Comparison of ENCODE assay signal across 3 cellular contexts in the genomic region with DNA sequence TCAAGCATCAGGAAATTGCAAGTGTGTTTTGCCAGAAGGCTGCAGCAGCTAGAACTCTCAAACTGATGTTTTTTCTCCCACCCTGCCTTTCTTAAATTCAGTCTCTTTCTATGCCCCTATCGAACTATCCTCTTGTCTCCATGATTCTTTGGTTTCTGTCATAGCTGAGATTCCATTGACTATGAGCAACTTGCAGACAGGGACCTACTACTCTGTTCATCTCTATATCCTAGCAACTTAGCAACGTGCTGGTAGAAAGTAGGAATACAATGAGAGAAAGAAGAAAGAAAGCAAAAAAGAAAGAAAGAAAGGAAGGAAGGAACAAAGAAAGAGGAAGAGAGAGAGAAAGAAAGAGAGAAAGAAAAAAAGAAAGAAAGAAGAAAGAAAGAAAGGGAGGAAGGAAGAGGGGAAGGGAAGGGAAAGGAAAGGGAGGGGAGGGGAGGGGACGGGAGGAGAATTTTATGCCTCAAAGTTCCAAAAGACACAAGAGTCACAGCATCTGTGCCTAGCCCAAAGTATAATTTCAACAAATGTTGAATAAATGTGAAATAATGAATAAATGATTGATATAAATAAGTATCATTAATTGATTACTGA.
TF ChIP-seq lines count a peak whose summit lies in the region.

No MANE protein-coding gene starts in this region.

TF ChIP-seq in HepG2, 621 proteins besides CTCF, POLR2A, EP300 and RAD21:
- peak; percentile 88 for TF ChIP-seq HNRNPK (IDR thresholded peaks at IDR 0.05; ENCODE audit: low read depth, low read length, poor library complexity, severe bottlenecking)
- TF ChIP-seq, protein P1, sequence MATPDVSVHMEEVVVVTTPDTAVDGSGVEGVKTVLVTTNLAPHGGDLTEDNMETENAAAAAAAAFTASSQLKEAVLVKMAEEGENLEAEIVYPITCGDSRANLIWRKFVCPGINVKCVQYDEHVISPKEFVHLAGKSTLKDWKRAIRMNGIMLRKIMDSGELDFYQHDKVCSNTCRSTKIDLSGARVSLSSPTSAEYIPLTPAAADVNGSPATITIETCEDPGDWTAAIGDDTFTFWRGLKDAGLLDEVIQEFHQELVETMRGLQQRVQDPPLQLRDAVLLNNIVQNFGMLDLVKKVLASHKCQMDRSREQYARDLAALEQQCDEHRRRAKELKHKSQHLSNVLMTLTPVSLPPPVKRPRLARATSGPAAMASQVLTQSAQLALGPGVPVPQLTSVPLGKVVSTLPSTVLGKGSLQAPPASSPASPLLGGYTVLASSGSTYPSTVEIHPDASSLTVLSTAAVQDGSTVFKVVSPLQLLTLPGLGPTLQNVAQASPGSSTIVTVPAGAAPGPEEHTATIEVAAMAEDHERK (CRISPR knock-in tag; IDR thresholded peaks at IDR 0.05; ENCODE audit: low read depth), result no peak

TF ChIP-seq in WTC11, 78 proteins besides CTCF, POLR2A, EP300 and RAD21:
- TF ChIP-seq, protein P2, sequence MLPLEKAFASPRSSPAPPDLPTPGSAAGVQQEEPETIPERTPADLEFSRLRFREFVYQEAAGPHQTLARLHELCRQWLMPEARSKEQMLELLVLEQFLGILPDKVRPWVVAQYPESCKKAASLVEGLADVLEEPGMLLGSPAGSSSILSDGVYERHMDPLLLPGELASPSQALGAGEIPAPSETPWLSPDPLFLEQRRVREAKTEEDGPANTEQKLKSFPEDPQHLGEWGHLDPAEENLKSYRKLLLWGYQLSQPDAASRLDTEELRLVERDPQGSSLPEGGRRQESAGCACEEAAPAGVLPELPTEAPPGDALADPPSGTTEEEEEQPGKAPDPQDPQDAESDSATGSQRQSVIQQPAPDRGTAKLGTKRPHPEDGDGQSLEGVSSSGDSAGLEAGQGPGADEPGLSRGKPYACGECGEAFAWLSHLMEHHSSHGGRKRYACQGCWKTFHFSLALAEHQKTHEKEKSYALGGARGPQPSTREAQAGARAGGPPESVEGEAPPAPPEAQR (CRISPR knock-in tag; IDR thresholded peaks at IDR 0.05), result no peak
- TF ChIP-seq ZNF317 (CRISPR knock-in tag; IDR thresholded peaks at IDR 0.05; ENCODE audit: borderline replicate concordance, low read depth), result peak; percentile 80
- TF ChIP-seq NR3C1 (CRISPR knock-in tag; conservative IDR thresholded peaks at IDR 0.05; ENCODE audit: low read depth), result no peak
- TF ChIP-seq, protein P3, sequence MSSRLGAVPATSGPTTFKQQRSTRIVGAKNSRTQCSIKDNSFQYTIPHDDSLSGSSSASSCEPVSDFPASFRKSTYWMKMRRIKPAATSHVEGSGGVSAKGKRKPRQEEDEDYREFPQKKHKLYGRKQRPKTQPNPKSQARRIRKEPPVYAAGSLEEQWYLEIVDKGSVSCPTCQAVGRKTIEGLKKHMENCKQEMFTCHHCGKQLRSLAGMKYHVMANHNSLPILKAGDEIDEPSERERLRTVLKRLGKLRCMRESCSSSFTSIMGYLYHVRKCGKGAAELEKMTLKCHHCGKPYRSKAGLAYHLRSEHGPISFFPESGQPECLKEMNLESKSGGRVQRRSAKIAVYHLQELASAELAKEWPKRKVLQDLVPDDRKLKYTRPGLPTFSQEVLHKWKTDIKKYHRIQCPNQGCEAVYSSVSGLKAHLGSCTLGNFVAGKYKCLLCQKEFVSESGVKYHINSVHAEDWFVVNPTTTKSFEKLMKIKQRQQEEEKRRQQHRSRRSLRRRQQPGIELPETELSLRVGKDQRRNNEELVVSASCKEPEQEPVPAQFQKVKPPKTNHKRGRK (CRISPR knock-in tag; IDR thresholded peaks at IDR 0.05; ENCODE audit: borderline replicate concordance), result 0 out of 2 replicates have a peak, but pooled peaks have one; percentile 65
- no peak for TF ChIP-seq ZNF416 (CRISPR knock-in tag; IDR thresholded peaks at IDR 0.05)
- TF ChIP-seq ZNF423 (CRISPR knock-in tag; IDR thresholded peaks at IDR 0.05), result no peak

TF ChIP-seq in H1, 55 proteins besides CTCF, POLR2A, EP300 and RAD21:
- TF ChIP-seq PHF8 (conservative IDR thresholded peaks at IDR 0.05; ENCODE audit: low read depth, low read length) (no peak), BCL11A (IDR thresholded peaks at IDR 0.05; ENCODE audit: low read depth in 2 of 2, low read length in 2 of 2) (no peak), SP2 (IDR thresholded peaks at IDR 0.05; ENCODE audit: low read length) (no peak), KDM4A (IDR thresholded peaks at IDR 0.05; ENCODE audit: low read depth, low read length, severe bottlenecking) (no peak), NANOG (IDR thresholded peaks at IDR 0.05; ENCODE audit: insufficient read depth, low read depth, low read length, poor library complexity, severe bottlenecking) (no peak), TAF7 (optimal IDR thresholded peaks at IDR 0.05; ENCODE audit: borderline replicate concordance, low read depth, low read length) (no peak), EGR1 (IDR thresholded peaks at IDR 0.05; ENCODE audit: borderline replicate concordance, low read depth, low read length) (no peak), MAFK (IDR thresholded peaks at IDR 0.05; ENCODE audit: low read depth, low read length) (no peak)
- TF ChIP-seq, protein P4, sequence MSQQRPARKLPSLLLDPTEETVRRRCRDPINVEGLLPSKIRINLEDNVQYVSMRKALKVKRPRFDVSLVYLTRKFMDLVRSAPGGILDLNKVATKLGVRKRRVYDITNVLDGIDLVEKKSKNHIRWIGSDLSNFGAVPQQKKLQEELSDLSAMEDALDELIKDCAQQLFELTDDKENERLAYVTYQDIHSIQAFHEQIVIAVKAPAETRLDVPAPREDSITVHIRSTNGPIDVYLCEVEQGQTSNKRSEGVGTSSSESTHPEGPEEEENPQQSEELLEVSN (IDR thresholded peaks at IDR 0.05), result no peak
